19 cellular contexts compared by ENCODE assay signal in the genomic region with DNA sequence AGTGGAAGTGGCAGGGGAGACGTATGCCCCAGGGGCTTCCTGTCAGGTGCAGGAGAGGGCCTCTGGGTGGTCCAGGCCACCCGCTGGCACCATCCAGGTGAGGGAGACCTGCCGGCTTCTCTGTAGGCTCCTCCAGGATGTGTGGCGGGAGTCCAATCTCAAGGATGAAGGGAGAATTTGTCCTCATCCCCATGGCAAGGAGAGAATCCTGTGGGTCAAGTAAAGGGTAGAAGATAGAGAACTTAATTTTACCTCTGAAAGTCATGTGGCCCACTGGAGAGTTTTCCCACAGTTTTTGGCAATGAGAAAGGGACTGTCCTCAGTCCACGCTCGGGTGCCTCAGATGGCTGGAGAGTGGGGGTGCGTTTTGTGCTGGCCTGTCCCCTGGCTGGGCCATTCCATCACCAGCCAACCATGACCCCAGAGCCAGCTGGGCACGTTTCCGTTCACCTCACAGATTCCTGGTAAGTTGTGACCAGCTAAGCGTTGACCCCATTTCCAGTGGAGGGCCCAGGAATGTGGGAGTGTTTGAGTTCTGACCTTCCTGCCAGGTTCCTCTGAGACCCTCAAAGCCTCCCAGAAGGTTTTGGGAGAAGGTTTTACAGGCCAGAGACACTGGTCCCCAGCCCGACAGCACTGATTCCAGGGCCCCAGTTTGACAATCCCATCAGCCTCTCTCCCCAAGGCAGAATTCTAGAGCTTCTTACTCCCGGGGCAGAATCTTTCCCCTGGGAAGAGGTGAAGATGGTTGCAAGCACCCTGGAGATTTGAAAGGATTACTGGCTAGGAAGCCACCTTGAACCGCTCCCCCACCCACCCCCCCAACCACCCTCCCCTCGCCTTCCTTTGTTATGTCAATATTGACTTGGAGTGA.
DNase-seq lines count a peak whose midpoint lies in the region; ATAC-seq and TF ChIP-seq lines count a peak whose summit lies in the region.
"Had no signal": no experiment of that assay in that cellular context is flagged by ENCODE, and none has a peak within 500 bp of the region (broad histone marks: within the 10 kb centered on the region; RNA-seq: fewer than 3 reads in every experiment).

No MANE protein-coding gene starts in this region.

- peaks cover 38% of the 10 kb centered on the region for H3K27me3 ChIP-seq in NT2/D1 (ENCODE audit: insufficient read depth, insufficient read length)
- peaks cover 16% of the 10 kb centered on the region for H3K27me3 ChIP-seq in rectal smooth muscle tissue (ENCODE audit: control insufficient read depth, insufficient read depth, low read length)

- no peak for DNase-seq in NT2/D1 (ENCODE audit: low read depth, low spot score)
- DNase-seq in glomerular visceral epithelial cell (ENCODE audit: extremely low spot score) = peak; percentile 27
- DNase-seq in NCI-H187 (lab: John Stamatoyannopoulos, UW) = no peak
- no peak for DNase-seq in stimulated activated naive CD8-positive, alpha-beta T cell treated with anti-CD3 and anti-CD28 coated beads, Interleukin-15, Interleukin-2, amounts not matched to agents 100 U/mL and 50 U/mL, for 24 hours
- no peak for DNase-seq in head of caudate nucleus
- DNase-seq in GM03348 (ENCODE audit: low spot score) = no peak
- DNase-seq: activated CD4-positive, alpha-beta T cell treated with anti-CD3 and anti-CD28 coated beads, Interleukin-2, amount 50 U/mL, for 1 hour; activated CD8-positive, alpha-beta memory T cell treated with anti-CD3 and anti-CD28 coated beads, Interleukin-2, amount 50 U/mL, for 4 hours; activated gamma-delta T cell; CD8-positive, alpha-beta T cell; central memory CD4-positive, alpha-beta T cell; DMS79; immature natural killer cell; NCI-H1105 treated with DMSO at 0.1 percent for 48 hours; NCI-H524 treated with DMSO at 0.1 percent for 48 hours; stimulated activated CD4-positive, alpha-beta T cell treated with anti-CD3 and anti-CD28 coated beads, Interleukin-4, amount 100 ng/mL, for 4 hours had no signal

- no peak overlapping the region for H3K4me3 ChIP-seq in NT2/D1 (ENCODE audit: insufficient read length, low read depth)
- H3K4me3 ChIP-seq in rectal smooth muscle tissue (ENCODE audit: low read length) = peak overlapping the region; percentile 27

- intact Hi-C loops in head of caudate nucleus (cut with DNase I) = no loop called here

- H3K27ac ChIP-seq in C4-2B = peak overlapping the region; percentile 85; the same call in 1 of the 2 replicates
- H3K27ac ChIP-seq in rectal smooth muscle tissue (ENCODE audit: low read depth, low read length) = no peak overlapping the region

- H3K9ac ChIP-seq in NT2/D1 (ENCODE audit: insufficient read length, low read depth) (peak overlapping the region; percentile 36), rectal smooth muscle tissue (ENCODE audit: low read length) (no peak overlapping the region)

- H3K4me1 ChIP-seq in NT2/D1 (ENCODE audit: insufficient read depth, insufficient read length) = peaks cover 40% of the 10 kb centered on the region
- no peaks in the 10 kb centered on the region for H3K4me1 ChIP-seq in rectal smooth muscle tissue (ENCODE audit: control insufficient read depth, insufficient read depth, low read length)

- H3K9me3 ChIP-seq in NT2/D1 (ENCODE audit: insufficient read depth, low read length) = no peaks in the 10 kb centered on the region

- H3K36me3 ChIP-seq in NT2/D1 (ENCODE audit: insufficient read depth, insufficient read length, low read length) (no peaks in the 10 kb centered on the region), rectal smooth muscle tissue (ENCODE audit: control insufficient read depth, insufficient read depth, low read length) (no peaks in the 10 kb centered on the region)

- TF ChIP-seq CTCF in C4-2B (conservative IDR thresholded peaks at IDR 0.05) = no peak

- no peak for ATAC-seq in stimulated activated naive CD8-positive, alpha-beta T cell treated with anti-CD3 and anti-CD28 coated beads, Interleukin-15, Interleukin-2, amounts not matched to agents 100 U/mL and 50 U/mL, for 24 hours
- ATAC-seq: CD8-positive, alpha-beta T cell; Right ventricle myocardium inferior had no signal
